ENCODE assay signal across 2 cellular contexts in the genomic region with DNA sequence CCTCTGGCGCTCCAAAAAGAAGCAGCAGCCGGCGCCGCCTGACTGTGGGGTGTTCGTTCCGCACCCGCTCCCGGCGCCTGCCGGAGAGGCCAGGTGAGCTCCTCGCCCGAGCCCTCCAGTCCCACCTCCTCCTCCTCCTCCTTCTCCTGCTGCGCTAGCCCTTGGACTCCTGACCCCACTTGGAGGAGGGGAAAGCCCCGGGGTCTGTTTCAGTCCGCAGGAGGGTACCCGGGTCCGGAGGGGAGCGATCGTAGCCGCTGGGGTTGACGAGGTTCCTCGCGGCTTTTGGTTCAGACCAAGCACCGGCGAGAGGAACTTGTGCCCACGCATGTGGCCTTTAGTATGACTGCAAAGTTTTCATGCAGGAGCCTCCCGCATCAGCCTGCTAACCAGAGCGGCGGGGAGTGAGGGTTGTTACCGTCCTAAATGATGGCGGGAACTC.
A peak's percentile ranks its signal among the peaks of the same experiment; 100 is the strongest.
TF ChIP-seq lines count a peak whose summit lies in the region.

No MANE protein-coding gene starts in this region.

TF ChIP-seq in GM23338, 12 proteins besides CTCF, POLR2A, EP300 and RAD21:
- TF ChIP-seq EZH2 (IDR thresholded peaks at IDR 0.05; ENCODE audit: low read depth, unreplicated experiment) (peak; percentile 3), EZH2phosphoT487 (IDR thresholded peaks at IDR 0.05; ENCODE audit: unreplicated experiment) (no peak)

TF ChIP-seq in K562, 482 proteins besides CTCF, POLR2A, EP300 and RAD21:
- TF ChIP-seq ZNF696 (CRISPR knock-in tag; conservative IDR thresholded peaks at IDR 0.05) (no peak), ELF2 (CRISPR knock-in tag; IDR thresholded peaks at IDR 0.05) (no peak), RBM25 (IDR thresholded peaks at IDR 0.05; ENCODE audit: low read depth, low read length, severe bottlenecking) (no peak), SNRNP70 (optimal IDR thresholded peaks at IDR 0.05; ENCODE audit: low read depth, low read length) (no peak)
- TF ChIP-seq, protein P1, sequence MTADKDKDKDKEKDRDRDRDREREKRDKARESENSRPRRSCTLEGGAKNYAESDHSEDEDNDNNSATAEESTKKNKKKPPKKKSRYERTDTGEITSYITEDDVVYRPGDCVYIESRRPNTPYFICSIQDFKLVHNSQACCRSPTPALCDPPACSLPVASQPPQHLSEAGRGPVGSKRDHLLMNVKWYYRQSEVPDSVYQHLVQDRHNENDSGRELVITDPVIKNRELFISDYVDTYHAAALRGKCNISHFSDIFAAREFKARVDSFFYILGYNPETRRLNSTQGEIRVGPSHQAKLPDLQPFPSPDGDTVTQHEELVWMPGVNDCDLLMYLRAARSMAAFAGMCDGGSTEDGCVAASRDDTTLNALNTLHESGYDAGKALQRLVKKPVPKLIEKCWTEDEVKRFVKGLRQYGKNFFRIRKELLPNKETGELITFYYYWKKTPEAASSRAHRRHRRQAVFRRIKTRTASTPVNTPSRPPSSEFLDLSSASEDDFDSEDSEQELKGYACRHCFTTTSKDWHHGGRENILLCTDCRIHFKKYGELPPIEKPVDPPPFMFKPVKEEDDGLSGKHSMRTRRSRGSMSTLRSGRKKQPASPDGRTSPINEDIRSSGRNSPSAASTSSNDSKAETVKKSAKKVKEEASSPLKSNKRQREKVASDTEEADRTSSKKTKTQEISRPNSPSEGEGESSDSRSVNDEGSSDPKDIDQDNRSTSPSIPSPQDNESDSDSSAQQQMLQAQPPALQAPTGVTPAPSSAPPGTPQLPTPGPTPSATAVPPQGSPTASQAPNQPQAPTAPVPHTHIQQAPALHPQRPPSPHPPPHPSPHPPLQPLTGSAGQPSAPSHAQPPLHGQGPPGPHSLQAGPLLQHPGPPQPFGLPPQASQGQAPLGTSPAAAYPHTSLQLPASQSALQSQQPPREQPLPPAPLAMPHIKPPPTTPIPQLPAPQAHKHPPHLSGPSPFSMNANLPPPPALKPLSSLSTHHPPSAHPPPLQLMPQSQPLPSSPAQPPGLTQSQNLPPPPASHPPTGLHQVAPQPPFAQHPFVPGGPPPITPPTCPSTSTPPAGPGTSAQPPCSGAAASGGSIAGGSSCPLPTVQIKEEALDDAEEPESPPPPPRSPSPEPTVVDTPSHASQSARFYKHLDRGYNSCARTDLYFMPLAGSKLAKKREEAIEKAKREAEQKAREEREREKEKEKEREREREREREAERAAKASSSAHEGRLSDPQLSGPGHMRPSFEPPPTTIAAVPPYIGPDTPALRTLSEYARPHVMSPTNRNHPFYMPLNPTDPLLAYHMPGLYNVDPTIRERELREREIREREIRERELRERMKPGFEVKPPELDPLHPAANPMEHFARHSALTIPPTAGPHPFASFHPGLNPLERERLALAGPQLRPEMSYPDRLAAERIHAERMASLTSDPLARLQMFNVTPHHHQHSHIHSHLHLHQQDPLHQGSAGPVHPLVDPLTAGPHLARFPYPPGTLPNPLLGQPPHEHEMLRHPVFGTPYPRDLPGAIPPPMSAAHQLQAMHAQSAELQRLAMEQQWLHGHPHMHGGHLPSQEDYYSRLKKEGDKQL (CRISPR knock-in tag; IDR thresholded peaks at IDR 0.05; ENCODE audit: borderline replicate concordance) = no peak
